ENCODE assay signal across 19 cellular contexts in the genomic region with DNA sequence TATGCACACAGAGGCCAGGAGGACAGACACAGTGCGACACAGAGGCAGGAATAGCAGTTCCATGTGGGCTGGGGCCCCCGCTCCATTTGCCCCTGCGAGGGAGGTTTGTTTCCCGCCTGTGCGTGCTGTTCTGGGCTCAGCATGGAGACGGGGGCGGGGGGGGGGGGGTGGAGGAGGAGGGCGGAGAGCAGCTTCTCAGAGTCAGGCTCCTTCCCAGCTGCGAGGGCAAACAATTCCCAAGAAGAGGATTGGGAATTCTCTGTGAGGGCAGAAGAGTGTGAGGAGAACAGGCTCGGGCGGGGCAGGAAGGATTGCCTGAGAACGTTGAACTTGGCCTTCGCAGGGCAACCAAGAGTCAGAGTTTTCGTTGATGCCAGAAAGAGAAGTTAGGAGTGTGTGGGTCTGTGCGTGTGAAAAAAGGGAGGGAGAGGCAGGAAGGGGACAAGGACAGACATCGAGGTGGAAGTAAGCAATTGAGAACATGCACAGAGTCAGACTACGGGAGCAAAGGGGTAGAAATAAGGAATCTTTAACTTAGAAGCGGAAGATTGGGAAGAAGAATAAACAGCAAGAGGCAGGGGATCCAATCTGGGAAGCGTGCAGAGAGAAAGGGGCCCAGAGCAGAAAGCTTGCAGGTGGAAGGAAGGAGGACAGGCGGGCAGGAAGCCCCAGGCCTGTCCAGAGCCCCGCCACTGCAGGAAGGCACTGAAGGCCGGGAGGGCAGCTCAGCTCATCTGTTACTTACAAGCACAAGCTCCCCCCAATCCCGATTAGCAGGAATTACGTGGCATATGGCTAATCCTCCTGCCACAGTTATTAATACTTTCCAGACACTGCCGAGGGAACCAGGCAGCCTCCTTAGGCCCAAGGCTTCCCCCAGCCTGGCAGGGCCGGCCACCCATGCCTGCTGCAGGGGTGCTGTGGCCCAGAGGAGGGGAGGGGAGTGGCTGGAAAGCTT. TPM values are rescaled to one million over a fixed set of nuclear protein-coding genes. Genes with fewer than 3 reads are reported as not detected.
DNase-seq lines count a peak whose midpoint lies in the region; ATAC-seq and TF ChIP-seq lines count a peak whose summit lies in the region.
"Had no signal": no experiment of that assay in that cellular context is flagged by ENCODE, and none has a peak within 500 bp of the region (broad histone marks: within the 10 kb centered on the region; RNA-seq: fewer than 3 reads in every experiment).

No MANE protein-coding gene starts in this region.

- intact Hi-C loops in sciatic nerve (cut with DNase I): no loop called here

- in situ Hi-C loops in KBM-7 (cut with MboI; ENCODE audit: low pct_unique_long_range_greater_than_20kb, low sequenced_read_pairs): no loop called here

- H3K4me3 Mint-ChIP-seq in endothelial cell (ENCODE audit: unreplicated experiment): no peak overlapping the region
- H3K4me3 Mint-ChIP-seq: activated CD4-positive, alpha-beta memory T cell treated with anti-CD3 and anti-CD28 coated beads, Interleukin-2, amount 10 ng/mL, durations not matched to agents 7 days and 5 days; activated T-helper 1 cell treated with anti-CD3 and anti-CD28 coated beads, Interleukin-12 subunit alpha, Interleukin-12 subunit beta, Interleukin-2, Interleukin-4 antibody, amounts not matched to agents 30 ng/mL and 10 ng/mL and 1 ng/mL, durations not matched to agents 14 hours and 24 hours and 36 hours; naive thymus-derived CD8-positive, alpha-beta T cell had no signal

- DNase-seq in DMS 273 (lab: John Stamatoyannopoulos, UW; ENCODE audit: unreplicated experiment): peak; percentile 71
- no peak for DNase-seq in DMS 273 treated with DMSO at 0.1 percent for 48 hours (lab: John Stamatoyannopoulos, UW)
- peak; percentile 89 for DNase-seq in KBM-7
- DNase-seq in endothelial cell (ENCODE audit: low spot score): peak; percentile 38
- DNase-seq in sciatic nerve (ENCODE audit: low spot score): peak; percentile 60
- DNase-seq: activated CD4-positive, alpha-beta memory T cell treated with anti-CD3 and anti-CD28 coated beads, Interleukin-2, amount 10 ng/mL, durations not matched to agents 7 days and 5 days; amniotic stem cell; esophagus squamous epithelium; MM.1S; naive thymus-derived CD8-positive, alpha-beta T cell; NCI-H187 treated with DMSO at 0.1 percent for 48 hours; NCI-H69; OCI-M1; SHP77 treated with DMSO at 0.1 percent for 48 hours; stimulated activated CD4-positive, alpha-beta T cell treated with anti-CD3 and anti-CD28 coated beads, Interleukin-12 subunit alpha, Interleukin-12 subunit beta, amount 100 ng/mL, for 4 hours had no signal

- ATAC-seq in sciatic nerve (peak; percentile 57), HG03521 (IDR thresholded peaks at IDR 0.05; ENCODE audit: unreplicated experiment) (no peak), HG03097 (IDR thresholded peaks at IDR 0.05; ENCODE audit: low FRiP score, unreplicated experiment) (no peak), HG02938 (IDR thresholded peaks at IDR 0.05; ENCODE audit: unreplicated experiment) (no peak)
- ATAC-seq: naive thymus-derived CD8-positive, alpha-beta T cell had no signal

- H3K4me1 Mint-ChIP-seq in endothelial cell (ENCODE audit: unreplicated experiment): peaks cover 55% of the 10 kb centered on the region

- H3K27ac Mint-ChIP-seq in endothelial cell (ENCODE audit: unreplicated experiment): peak overlapping the region; percentile 76
- H3K27ac Mint-ChIP-seq: activated CD4-positive, alpha-beta memory T cell treated with anti-CD3 and anti-CD28 coated beads, Interleukin-2, amount 10 ng/mL, durations not matched to agents 7 days and 5 days; activated T-helper 1 cell treated with anti-CD3 and anti-CD28 coated beads, Interleukin-12 subunit alpha, Interleukin-12 subunit beta, Interleukin-2, Interleukin-4 antibody, amounts not matched to agents 30 ng/mL and 10 ng/mL and 1 ng/mL, durations not matched to agents 14 hours and 24 hours and 36 hours had no signal

- TF ChIP-seq CTCF in endothelial cell (IDR thresholded peaks at IDR 0.05; ENCODE audit: unreplicated experiment): no peak

- H3K9me3 Mint-ChIP-seq in endothelial cell (ENCODE audit: unreplicated experiment): no peaks in the 10 kb centered on the region
- H3K9me3 Mint-ChIP-seq: activated CD4-positive, alpha-beta memory T cell treated with anti-CD3 and anti-CD28 coated beads, Interleukin-2, amount 10 ng/mL, durations not matched to agents 7 days and 5 days; activated T-helper 1 cell treated with anti-CD3 and anti-CD28 coated beads, Interleukin-12 subunit alpha, Interleukin-12 subunit beta, Interleukin-2, Interleukin-4 antibody, amounts not matched to agents 30 ng/mL and 10 ng/mL and 1 ng/mL, durations not matched to agents 14 hours and 24 hours and 36 hours; naive thymus-derived CD8-positive, alpha-beta T cell had no signal

- no peaks in the 10 kb centered on the region for H3K36me3 Mint-ChIP-seq in endothelial cell (ENCODE audit: low read depth, unreplicated experiment)
- H3K36me3 Mint-ChIP-seq: naive thymus-derived CD8-positive, alpha-beta T cell had no signal

- peaks cover 10% of the 10 kb centered on the region for H3K27me3 Mint-ChIP-seq in endothelial cell (ENCODE audit: unreplicated experiment)

RNA-seq across cellular contexts. Expression of a gene that starts 15.6 kb away (rescaled TPM):
- total RNA-seq in endothelial cell (ENCODE audit: unreplicated experiment) (438 TPM), sciatic nerve (126 TPM)
